Comparison of ENCODE assay signal across 27 cellular contexts in the genomic region with DNA sequence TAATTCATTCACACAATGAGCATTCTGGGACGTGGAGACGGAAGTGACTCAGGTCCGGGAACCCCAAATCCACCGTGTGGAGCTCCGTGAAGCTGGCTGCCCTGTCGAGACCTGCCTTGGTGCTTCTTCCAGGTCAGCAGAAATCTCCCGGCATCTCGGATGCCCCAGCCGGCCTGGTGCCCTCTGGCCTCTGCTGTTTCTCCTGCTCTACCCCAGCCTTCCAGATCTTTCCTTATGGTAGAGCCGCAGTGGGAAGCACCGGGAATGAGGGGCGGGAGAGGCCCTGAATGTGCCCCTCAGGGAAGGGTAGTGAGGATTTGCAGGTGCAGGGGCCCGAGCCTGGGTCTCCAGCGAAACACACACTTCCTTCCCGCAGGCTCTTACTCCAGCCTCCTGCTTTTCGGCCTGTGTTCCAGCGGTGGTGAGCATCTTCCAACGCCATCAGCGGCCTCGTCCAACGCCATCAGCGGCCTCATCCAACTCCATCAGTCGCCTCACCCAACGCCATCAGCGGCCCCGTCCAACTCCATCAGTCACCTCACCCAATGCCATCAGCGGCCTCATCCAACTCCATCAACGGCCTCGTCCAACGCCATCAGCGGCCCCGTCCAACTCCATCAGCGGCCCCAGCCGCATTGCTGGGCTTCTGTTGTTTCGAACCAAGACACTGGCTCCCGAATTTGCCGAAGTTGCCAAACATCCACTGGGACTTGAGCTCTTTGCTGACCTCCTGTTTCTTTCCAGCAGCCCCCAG.
"Had no signal": no experiment of that assay in that cellular context is flagged by ENCODE, and none has a peak within 500 bp of the region (broad histone marks: within the 10 kb centered on the region; RNA-seq: fewer than 3 reads in every experiment).

No MANE protein-coding gene starts in this region.

- H3K9me3 ChIP-seq: esophagus muscularis mucosa, gastroesophageal sphincter, heart left ventricle, left lung, mucosa of descending colon, neutrophil, prostate gland, right atrium auricular region, sigmoid colon, stomach, thyroid gland, vagina had no signal

- H3K9me3 Mint-ChIP-seq: immature natural killer cell; mesothelial cell of epicardium; natural killer cell treated with Interleukin-12 subunit alpha and Interleukin-12 subunit beta and Interleukin-15 and Interleukin-18, amount 100 ng/mL, for 72 hours; stimulated activated effector memory CD8-positive, alpha-beta T cell treated with anti-CD3 and anti-CD28 coated beads, Interleukin-12 subunit alpha, Interleukin-12 subunit beta, amount 100 ng/mL, for 72 hours had no signal

- ATAC-seq: foreskin keratinocyte; gastroesophageal sphincter; heart left ventricle; left lung; mucosa of descending colon; natural killer cell treated with Interleukin-12 subunit alpha and Interleukin-12 subunit beta and Interleukin-15 and Interleukin-18, amount 100 ng/mL, for 72 hours; stimulated activated effector memory CD8-positive, alpha-beta T cell treated with anti-CD3 and anti-CD28 coated beads, Interleukin-12 subunit alpha, Interleukin-12 subunit beta, amount 100 ng/mL, for 72 hours had no signal

- H3K4me1 Mint-ChIP-seq: immature natural killer cell, mesothelial cell of epicardium had no signal

- H3K4me3 ChIP-seq: dorsolateral prefrontal cortex, esophagus muscularis mucosa, gastroesophageal sphincter, heart left ventricle, left lung, mucosa of descending colon, prostate gland, right atrium auricular region, sigmoid colon, stomach, thyroid gland, vagina had no signal

- H3K27me3 Mint-ChIP-seq: naive B cell; natural killer cell treated with Interleukin-12 subunit alpha and Interleukin-12 subunit beta and Interleukin-15 and Interleukin-18, amount 100 ng/mL, for 72 hours had no signal

- DNase-seq: effector CD4-positive, alpha-beta T cell; foreskin keratinocyte; heart left ventricle; hypothalamus; immature natural killer cell; islet precursor cell; mesenchymal stem cell; mucosa of descending colon; naive B cell; sigmoid colon; stimulated activated CD4-positive, alpha-beta T cell treated with anti-CD3 and anti-CD28 coated beads, Interleukin-2, amount 100 ng/mL, for 24 hours; stimulated activated CD4-positive, alpha-beta T cell treated with anti-CD3 and anti-CD28 coated beads, Interleukin-4, amount 100 ng/mL, for 24 hours; stimulated activated naive CD4-positive, alpha-beta T cell treated with Interleukin-2 at 50 U/mL for 16 hours; stomach; thyroid gland; trophoblast cell had no signal

- H3K4me3 Mint-ChIP-seq: immature natural killer cell; mesothelial cell of epicardium; natural killer cell treated with Interleukin-12 subunit alpha and Interleukin-12 subunit beta and Interleukin-15 and Interleukin-18, amount 100 ng/mL, for 72 hours; stimulated activated effector memory CD8-positive, alpha-beta T cell treated with anti-CD3 and anti-CD28 coated beads, Interleukin-12 subunit alpha, Interleukin-12 subunit beta, amount 100 ng/mL, for 72 hours had no signal

- H3K36me3 Mint-ChIP-seq: immature natural killer cell; natural killer cell treated with Interleukin-12 subunit alpha and Interleukin-12 subunit beta and Interleukin-15 and Interleukin-18, amount 100 ng/mL, for 72 hours had no signal

- H3K27me3 ChIP-seq: dorsolateral prefrontal cortex, esophagus muscularis mucosa, foreskin keratinocyte, gastroesophageal sphincter, heart left ventricle, left lung, neutrophil, right atrium auricular region, sigmoid colon, stomach, thyroid gland, vagina had no signal

- H3K36me3 ChIP-seq: neutrophil, prostate gland, right atrium auricular region, thyroid gland, vagina had no signal

- H3K4me1 ChIP-seq: foreskin keratinocyte, left lung, prostate gland, right atrium auricular region, thyroid gland had no signal

- H3K27ac Mint-ChIP-seq: mesothelial cell of epicardium; natural killer cell treated with Interleukin-12 subunit alpha and Interleukin-12 subunit beta and Interleukin-15 and Interleukin-18, amount 100 ng/mL, for 72 hours; stimulated activated effector memory CD8-positive, alpha-beta T cell treated with anti-CD3 and anti-CD28 coated beads, Interleukin-12 subunit alpha, Interleukin-12 subunit beta, amount 100 ng/mL, for 72 hours had no signal

- H3K27ac ChIP-seq: esophagus muscularis mucosa, foreskin keratinocyte, gastroesophageal sphincter, heart left ventricle, left lung, neutrophil, prostate gland, right atrium auricular region, sigmoid colon, stomach, thyroid gland, vagina had no signal
